ENCODE assay signal across 1 cellular context in the genomic region with DNA sequence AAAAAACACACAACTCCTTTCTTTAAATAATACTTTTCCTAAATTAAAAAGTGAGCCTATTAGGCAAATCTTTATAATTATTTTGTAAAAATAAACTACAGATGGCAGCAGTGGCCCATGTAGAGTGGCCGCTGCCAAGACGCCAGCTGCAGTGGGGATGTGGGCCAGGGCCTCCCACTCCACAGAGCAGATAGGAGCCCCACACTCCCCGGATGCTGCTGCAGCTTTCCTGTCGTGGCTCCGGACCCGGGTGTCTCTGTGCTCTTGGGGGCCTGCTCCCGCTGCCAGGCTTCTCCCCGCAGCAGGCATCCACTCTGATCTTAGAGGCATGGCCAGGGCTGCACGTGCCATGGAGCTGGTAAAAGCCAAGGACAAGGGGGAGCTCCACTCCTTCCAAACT.
TF ChIP-seq lines count a peak whose summit lies in the region.

No MANE protein-coding gene starts in this region.

TF ChIP-seq in liver, 16 proteins besides CTCF, POLR2A, EP300 and RAD21 (continued from another document):
- no peak for TF ChIP-seq SP1 (IDR thresholded peaks at IDR 0.05)
- TF ChIP-seq FOXA2 (IDR thresholded peaks at IDR 0.05) = no peak
- no peak for TF ChIP-seq REST (IDR thresholded peaks at IDR 0.05)
- TF ChIP-seq ZBTB33 (IDR thresholded peaks at IDR 0.05) = no peak
- TF ChIP-seq TAF1 (conservative IDR thresholded peaks at IDR 0.05) = no peak
- no peak for TF ChIP-seq EGR1 (IDR thresholded peaks at IDR 0.05; ENCODE audit: low read depth in 2 of 2)
TF ChIP-seq in liver: peak in this region for 0.
